28 cellular contexts compared by ENCODE assay signal in genomic region chr9:8726692-8727091, GRCh38.
"Had no signal": no experiment of that assay in that cellular context is flagged by ENCODE, and none has a peak within 500 bp of the region (broad histone marks: within the 10 kb centered on the region; RNA-seq: fewer than 3 reads in every experiment).

No MANE protein-coding gene starts in this region.

- H3K9me3 ChIP-seq: ovary, psoas muscle, right lobe of liver, sigmoid colon, suprapubic skin, testis, tibial artery, transverse colon, upper lobe of left lung, vagina had no signal

- DNase-seq: naive B cell; naive thymus-derived CD8-positive, alpha-beta T cell; occipital lobe; ovary; posterior cingulate gyrus; psoas muscle; right cardiac atrium; right lobe of liver; sigmoid colon; small intestine; stimulated activated CD4-positive, alpha-beta T cell treated with anti-CD3 and anti-CD28 coated beads, Interleukin-15, amount 100 ng/mL, for 24 hours; stimulated activated CD4-positive, alpha-beta T cell treated with anti-CD3 and anti-CD28 coated beads, Interleukin-2, amount 100 ng/mL, for 24 hours; stimulated activated CD4-positive, alpha-beta T cell treated with anti-CD3 and anti-CD28 coated beads, Interleukin-2, amount 100 ng/mL, for 48 hours; stimulated activated CD4-positive, alpha-beta T cell treated with anti-CD3 and anti-CD28 coated beads, Interleukin-4, amount 100 ng/mL, for 24 hours; stimulated activated naive CD4-positive, alpha-beta T cell; stimulated activated naive CD8-positive, alpha-beta T cell treated with anti-CD3 and anti-CD28 coated beads, Interleukin-15, amount 100 ng/mL, for 72 hours; stimulated activated naive CD8-positive, alpha-beta T cell treated with anti-CD3 and anti-CD28 coated beads, Interleukin-15, Interleukin-2, amounts not matched to agents 100 U/mL and 50 U/mL, for 24 hours; substantia nigra; testis; tibial artery; transverse colon; upper lobe of left lung had no signal

- H3K4me3 ChIP-seq: ovary, psoas muscle, right lobe of liver, sigmoid colon, suprapubic skin, testis, tibial artery, transverse colon, upper lobe of left lung, vagina had no signal

- H2AFZ ChIP-seq: parathyroid adenoma had no signal

- H3K4me3 Mint-ChIP-seq: natural killer cell treated with Interleukin-12 subunit alpha and Interleukin-12 subunit beta and Interleukin-15 and Interleukin-18, amount 100 ng/mL, for 72 hours; stimulated activated effector memory CD8-positive, alpha-beta T cell treated with anti-CD3 and anti-CD28 coated beads, Interleukin-12 subunit alpha, Interleukin-12 subunit beta, amount 100 ng/mL, for 72 hours; stimulated activated naive CD8-positive, alpha-beta T cell treated with anti-CD3 and anti-CD28 coated beads, Interleukin-15, amount 100 ng/mL, for 72 hours had no signal

- H3K27ac Mint-ChIP-seq: naive thymus-derived CD8-positive, alpha-beta T cell; natural killer cell treated with Interleukin-12 subunit alpha and Interleukin-12 subunit beta and Interleukin-15 and Interleukin-18, amount 100 ng/mL, for 72 hours; progenitor cell of endocrine pancreas; stimulated activated effector memory CD8-positive, alpha-beta T cell treated with anti-CD3 and anti-CD28 coated beads, Interleukin-12 subunit alpha, Interleukin-12 subunit beta, amount 100 ng/mL, for 72 hours; stimulated activated naive CD8-positive, alpha-beta T cell treated with anti-CD3 and anti-CD28 coated beads, Interleukin-15, amount 100 ng/mL, for 72 hours had no signal

- H3K27ac ChIP-seq: ovary, parathyroid adenoma, psoas muscle, right lobe of liver, sigmoid colon, suprapubic skin, testis, tibial artery, transverse colon, upper lobe of left lung, vagina had no signal

- H3K27me3 Mint-ChIP-seq: naive B cell, progenitor cell of endocrine pancreas had no signal

- ATAC-seq: naive thymus-derived CD8-positive, alpha-beta T cell; natural killer cell treated with Interleukin-12 subunit alpha and Interleukin-12 subunit beta and Interleukin-15 and Interleukin-18, amount 100 ng/mL, for 72 hours; psoas muscle; right cardiac atrium; right lobe of liver; stimulated activated effector memory CD8-positive, alpha-beta T cell treated with anti-CD3 and anti-CD28 coated beads, Interleukin-12 subunit alpha, Interleukin-12 subunit beta, amount 100 ng/mL, for 72 hours; stimulated activated naive CD8-positive, alpha-beta T cell treated with anti-CD3 and anti-CD28 coated beads, Interleukin-15, amount 100 ng/mL, for 72 hours; stimulated activated naive CD8-positive, alpha-beta T cell treated with anti-CD3 and anti-CD28 coated beads, Interleukin-15, Interleukin-2, amounts not matched to agents 100 U/mL and 50 U/mL, for 24 hours had no signal

- H3K4me1 Mint-ChIP-seq: naive B cell; naive thymus-derived CD8-positive, alpha-beta T cell; stimulated activated effector memory CD8-positive, alpha-beta T cell treated with anti-CD3 and anti-CD28 coated beads, Interleukin-12 subunit alpha, Interleukin-12 subunit beta, amount 100 ng/mL, for 72 hours; stimulated activated naive CD8-positive, alpha-beta T cell treated with anti-CD3 and anti-CD28 coated beads, Interleukin-15, amount 100 ng/mL, for 72 hours had no signal

- H3K36me3 ChIP-seq: ovary, right lobe of liver, sigmoid colon, suprapubic skin, tibial artery, transverse colon, upper lobe of left lung, vagina had no signal

- H3K9me3 Mint-ChIP-seq: naive B cell; natural killer cell treated with Interleukin-12 subunit alpha and Interleukin-12 subunit beta and Interleukin-15 and Interleukin-18, amount 100 ng/mL, for 72 hours; stimulated activated effector memory CD8-positive, alpha-beta T cell treated with anti-CD3 and anti-CD28 coated beads, Interleukin-12 subunit alpha, Interleukin-12 subunit beta, amount 100 ng/mL, for 72 hours; stimulated activated naive CD8-positive, alpha-beta T cell treated with anti-CD3 and anti-CD28 coated beads, Interleukin-15, amount 100 ng/mL, for 72 hours had no signal

- H3K79me2 ChIP-seq: parathyroid adenoma had no signal

- H3K9ac ChIP-seq: parathyroid adenoma had no signal

- H3K36me3 Mint-ChIP-seq: naive B cell; naive thymus-derived CD8-positive, alpha-beta T cell; natural killer cell treated with Interleukin-12 subunit alpha and Interleukin-12 subunit beta and Interleukin-15 and Interleukin-18, amount 100 ng/mL, for 72 hours; stimulated activated effector memory CD8-positive, alpha-beta T cell treated with anti-CD3 and anti-CD28 coated beads, Interleukin-12 subunit alpha, Interleukin-12 subunit beta, amount 100 ng/mL, for 72 hours had no signal

- H3K4me1 ChIP-seq: parathyroid adenoma, psoas muscle, right lobe of liver, sigmoid colon, suprapubic skin, testis, transverse colon, upper lobe of left lung, vagina had no signal

- H3K27me3 ChIP-seq: ovary, right lobe of liver, sigmoid colon, suprapubic skin, testis, tibial artery, transverse colon, upper lobe of left lung, vagina had no signal
